18 cellular contexts compared by ENCODE assay signal in genomic region chr5:128356011-128356410, GRCh38.
"Had no signal": no experiment of that assay in that cellular context is flagged by ENCODE, and none has a peak within 500 bp of the region (broad histone marks: within the 10 kb centered on the region; RNA-seq: fewer than 3 reads in every experiment).

No MANE protein-coding gene starts in this region.

- H3K36me3 ChIP-seq: neural progenitor cell, prostate gland, right atrium auricular region, thyroid gland, WERI-Rb-1 had no signal

- H3K9ac ChIP-seq: neural progenitor cell had no signal

- ATAC-seq: effector memory CD8-positive, alpha-beta T cell; left cardiac atrium; mucosa of descending colon had no signal

- DNase-seq: activated CD4-positive, alpha-beta memory T cell treated with anti-CD3 and anti-CD28 coated beads for 36 hours; activated CD4-positive, alpha-beta T cell treated with anti-CD3 and anti-CD28 coated beads for 4 hours; activated T-cell treated with anti-CD3 and anti-CD28 coated beads for 4 hours; amniotic stem cell; caudate nucleus; effector memory CD8-positive, alpha-beta T cell; left cardiac atrium; mesenchymal stem cell; mucosa of descending colon; naive B cell; stimulated activated CD4-positive, alpha-beta T cell treated with anti-CD3 and anti-CD28 coated beads, Interleukin-2, amount 100 ng/mL, for 24 hours; stimulated activated naive CD4-positive, alpha-beta T cell treated with Interleukin-2 at 50 U/mL for 16 hours; thyroid gland; WERI-Rb-1 had no signal

- FAIRE-seq: islet of Langerhans had no signal

- H3K4me3 ChIP-seq: mucosa of descending colon, neural progenitor cell, prostate gland, right atrium auricular region, thyroid gland had no signal

- H3K27ac ChIP-seq: neural progenitor cell, prostate gland, right atrium auricular region, thyroid gland, WERI-Rb-1 had no signal

- H3K9me3 ChIP-seq: mucosa of descending colon, prostate gland, right atrium auricular region, thyroid gland had no signal
